ENCODE assay signal across 1 cellular context in genomic region chr19:11091343-11092153, GRCh38.
TF ChIP-seq lines count a peak whose summit lies in the region.

No MANE protein-coding gene starts in this region.

TF ChIP-seq in HepG2, 621 proteins besides CTCF, POLR2A, EP300 and RAD21 (continued from another document and continues in another):
- TF ChIP-seq, protein P1, sequence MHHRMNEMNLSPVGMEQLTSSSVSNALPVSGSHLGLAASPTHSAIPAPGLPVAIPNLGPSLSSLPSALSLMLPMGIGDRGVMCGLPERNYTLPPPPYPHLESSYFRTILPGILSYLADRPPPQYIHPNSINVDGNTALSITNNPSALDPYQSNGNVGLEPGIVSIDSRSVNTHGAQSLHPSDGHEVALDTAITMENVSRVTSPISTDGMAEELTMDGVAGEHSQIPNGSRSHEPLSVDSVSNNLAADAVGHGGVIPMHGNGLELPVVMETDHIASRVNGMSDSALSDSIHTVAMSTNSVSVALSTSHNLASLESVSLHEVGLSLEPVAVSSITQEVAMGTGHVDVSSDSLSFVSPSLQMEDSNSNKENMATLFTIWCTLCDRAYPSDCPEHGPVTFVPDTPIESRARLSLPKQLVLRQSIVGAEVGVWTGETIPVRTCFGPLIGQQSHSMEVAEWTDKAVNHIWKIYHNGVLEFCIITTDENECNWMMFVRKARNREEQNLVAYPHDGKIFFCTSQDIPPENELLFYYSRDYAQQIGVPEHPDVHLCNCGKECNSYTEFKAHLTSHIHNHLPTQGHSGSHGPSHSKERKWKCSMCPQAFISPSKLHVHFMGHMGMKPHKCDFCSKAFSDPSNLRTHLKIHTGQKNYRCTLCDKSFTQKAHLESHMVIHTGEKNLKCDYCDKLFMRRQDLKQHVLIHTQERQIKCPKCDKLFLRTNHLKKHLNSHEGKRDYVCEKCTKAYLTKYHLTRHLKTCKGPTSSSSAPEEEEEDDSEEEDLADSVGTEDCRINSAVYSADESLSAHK (CRISPR knock-in tag; IDR thresholded peaks at IDR 0.05; ENCODE audit: borderline replicate concordance), result no peak
- TF ChIP-seq ZBTB2 (CRISPR knock-in tag; IDR thresholded peaks at IDR 0.05; ENCODE audit: low read depth) (no peak), NCOA1 (CRISPR knock-in tag; IDR thresholded peaks at IDR 0.05) (no peak), ZBTB43 (CRISPR knock-in tag; conservative IDR thresholded peaks at IDR 0.05) (peak; percentile 46; the same call in 1 of the 2 replicates), ZNF256 (CRISPR knock-in tag; conservative IDR thresholded peaks at IDR 0.05) (no peak), NCOR1 (IDR thresholded peaks at IDR 0.05; ENCODE audit: borderline replicate concordance, low read length) (no peak; the same call in 1 of the 2 replicates), KLF13 (CRISPR knock-in tag; IDR thresholded peaks at IDR 0.05) (no peak), ZNF83 (CRISPR knock-in tag; IDR thresholded peaks at IDR 0.05; ENCODE audit: borderline replicate concordance) (no peak), ZNF883 (CRISPR knock-in tag; IDR thresholded peaks at IDR 0.05; ENCODE audit: not compliant biosample characterization) (no peak), ZNF512 (CRISPR knock-in tag; IDR thresholded peaks at IDR 0.05) (no peak), NR2C2 (CRISPR knock-in tag; IDR thresholded peaks at IDR 0.05; ENCODE audit: borderline replicate concordance) (no peak), THYN1 (CRISPR knock-in tag; IDR thresholded peaks at IDR 0.05; ENCODE audit: borderline replicate concordance, low read depth) (no peak), KAT8 (CRISPR knock-in tag; IDR thresholded peaks at IDR 0.05) (peak; percentile 37; the same call in 1 of the 2 replicates), FOXA1 (IDR thresholded peaks at IDR 0.05) (no peak), FOXA1 (CRISPR knock-in tag; IDR thresholded peaks at IDR 0.05) (no peak; the same call in 1 of the 2 replicates), ZMAT3 (CRISPR knock-in tag; conservative IDR thresholded peaks at IDR 0.05) (no peak), ARNT (IDR thresholded peaks at IDR 0.05) (no peak), PPARG (CRISPR knock-in tag; conservative IDR thresholded peaks at IDR 0.05) (0 out of 2 replicates have a peak, but pooled peaks have one; percentile 20), ZSCAN29 (CRISPR knock-in tag; conservative IDR thresholded peaks at IDR 0.05) (no peak), SRSF1 (optimal IDR thresholded peaks at IDR 0.05; ENCODE audit: low read depth, low read length) (no peak), HOXA7 (CRISPR knock-in tag; IDR thresholded peaks at IDR 0.05) (no peak), CBFB (CRISPR knock-in tag; IDR thresholded peaks at IDR 0.05) (no peak), RBAK (CRISPR knock-in tag; IDR thresholded peaks at IDR 0.05) (no peak), YY1 (IDR thresholded peaks at IDR 0.05; ENCODE audit: insufficient read depth, insufficient replicate concordance, low read depth, low read length) (no peak), ZNF317 (CRISPR knock-in tag; IDR thresholded peaks at IDR 0.05) (no peak), IRF1 (CRISPR knock-in tag; IDR thresholded peaks at IDR 0.05; ENCODE audit: low read depth) (no peak), RORA (CRISPR knock-in tag; IDR thresholded peaks at IDR 0.05) (no peak), ZFP90 (CRISPR knock-in tag; IDR thresholded peaks at IDR 0.05; ENCODE audit: borderline replicate concordance) (0 out of 2 replicates have a peak, but pooled peaks have one; percentile 51), FOXP1 (IDR thresholded peaks at IDR 0.05) (no peak), FOXP1 (CRISPR knock-in tag; IDR thresholded peaks at IDR 0.05) (no peak; the same call in 1 of the 2 replicates), AKAP8 (CRISPR knock-in tag; IDR thresholded peaks at IDR 0.05) (no peak), FIP1L1 (IDR thresholded peaks at IDR 0.05; ENCODE audit: borderline replicate concordance, insufficient read depth, low read depth, low read length) (no peak), ETV6 (CRISPR knock-in tag; conservative IDR thresholded peaks at IDR 0.05) (no peak), ZBTB25 (CRISPR knock-in tag; IDR thresholded peaks at IDR 0.05) (no peak), ZBTB38 (CRISPR knock-in tag; IDR thresholded peaks at IDR 0.05) (no peak), ZNF354B (CRISPR knock-in tag; IDR thresholded peaks at IDR 0.05) (no peak), ATF7-NPFF (CRISPR knock-in tag; IDR thresholded peaks at IDR 0.05; ENCODE audit: low read depth) (no peak), ZNF431 (CRISPR knock-in tag; IDR thresholded peaks at IDR 0.05; ENCODE audit: borderline replicate concordance, low read depth) (no peak), NFATC3 (CRISPR knock-in tag; IDR thresholded peaks at IDR 0.05) (no peak), ZNF652 (CRISPR knock-in tag; IDR thresholded peaks at IDR 0.05; ENCODE audit: borderline replicate concordance, low read depth) (no peak), TCF7 (IDR thresholded peaks at IDR 0.05; ENCODE audit: low read depth) (no peak), RARA (CRISPR knock-in tag; IDR thresholded peaks at IDR 0.05) (no peak; the same call in 1 of the 2 replicates), PAF1 (CRISPR knock-in tag; IDR thresholded peaks at IDR 0.05) (no peak), SNAI1 (CRISPR knock-in tag; IDR thresholded peaks at IDR 0.05; ENCODE audit: borderline replicate concordance) (no peak)
- TF ChIP-seq, protein P2, sequence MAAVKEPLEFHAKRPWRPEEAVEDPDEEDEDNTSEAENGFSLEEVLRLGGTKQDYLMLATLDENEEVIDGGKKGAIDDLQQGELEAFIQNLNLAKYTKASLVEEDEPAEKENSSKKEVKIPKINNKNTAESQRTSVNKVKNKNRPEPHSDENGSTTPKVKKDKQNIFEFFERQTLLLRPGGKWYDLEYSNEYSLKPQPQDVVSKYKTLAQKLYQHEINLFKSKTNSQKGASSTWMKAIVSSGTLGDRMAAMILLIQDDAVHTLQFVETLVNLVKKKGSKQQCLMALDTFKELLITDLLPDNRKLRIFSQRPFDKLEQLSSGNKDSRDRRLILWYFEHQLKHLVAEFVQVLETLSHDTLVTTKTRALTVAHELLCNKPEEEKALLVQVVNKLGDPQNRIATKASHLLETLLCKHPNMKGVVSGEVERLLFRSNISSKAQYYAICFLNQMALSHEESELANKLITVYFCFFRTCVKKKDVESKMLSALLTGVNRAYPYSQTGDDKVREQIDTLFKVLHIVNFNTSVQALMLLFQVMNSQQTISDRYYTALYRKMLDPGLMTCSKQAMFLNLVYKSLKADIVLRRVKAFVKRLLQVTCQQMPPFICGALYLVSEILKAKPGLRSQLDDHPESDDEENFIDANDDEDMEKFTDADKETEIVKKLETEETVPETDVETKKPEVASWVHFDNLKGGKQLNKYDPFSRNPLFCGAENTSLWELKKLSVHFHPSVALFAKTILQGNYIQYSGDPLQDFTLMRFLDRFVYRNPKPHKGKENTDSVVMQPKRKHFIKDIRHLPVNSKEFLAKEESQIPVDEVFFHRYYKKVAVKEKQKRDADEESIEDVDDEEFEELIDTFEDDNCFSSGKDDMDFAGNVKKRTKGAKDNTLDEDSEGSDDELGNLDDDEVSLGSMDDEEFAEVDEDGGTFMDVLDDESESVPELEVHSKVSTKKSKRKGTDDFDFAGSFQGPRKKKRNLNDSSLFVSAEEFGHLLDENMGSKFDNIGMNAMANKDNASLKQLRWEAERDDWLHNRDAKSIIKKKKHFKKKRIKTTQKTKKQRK (IDR thresholded peaks at IDR 0.05; ENCODE audit: low read length), result no peak
- TF ChIP-seq, protein P3, sequence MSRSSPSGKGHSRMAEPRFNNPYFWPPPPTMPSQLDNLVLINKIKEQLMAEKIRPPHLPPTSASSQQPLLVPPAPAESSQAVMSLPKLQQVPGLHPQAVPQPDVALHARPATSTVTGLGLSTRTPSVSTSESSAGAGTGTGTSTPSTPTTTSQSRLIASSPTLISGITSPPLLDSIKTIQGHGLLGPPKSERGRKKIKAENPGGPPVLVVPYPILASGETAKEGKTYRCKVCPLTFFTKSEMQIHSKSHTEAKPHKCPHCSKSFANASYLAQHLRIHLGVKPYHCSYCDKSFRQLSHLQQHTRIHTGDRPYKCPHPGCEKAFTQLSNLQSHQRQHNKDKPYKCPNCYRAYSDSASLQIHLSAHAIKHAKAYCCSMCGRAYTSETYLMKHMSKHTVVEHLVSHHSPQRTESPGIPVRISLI (CRISPR knock-in tag; IDR thresholded peaks at IDR 0.05; ENCODE audit: borderline replicate concordance), result no peak
- TF ChIP-seq, protein P4, sequence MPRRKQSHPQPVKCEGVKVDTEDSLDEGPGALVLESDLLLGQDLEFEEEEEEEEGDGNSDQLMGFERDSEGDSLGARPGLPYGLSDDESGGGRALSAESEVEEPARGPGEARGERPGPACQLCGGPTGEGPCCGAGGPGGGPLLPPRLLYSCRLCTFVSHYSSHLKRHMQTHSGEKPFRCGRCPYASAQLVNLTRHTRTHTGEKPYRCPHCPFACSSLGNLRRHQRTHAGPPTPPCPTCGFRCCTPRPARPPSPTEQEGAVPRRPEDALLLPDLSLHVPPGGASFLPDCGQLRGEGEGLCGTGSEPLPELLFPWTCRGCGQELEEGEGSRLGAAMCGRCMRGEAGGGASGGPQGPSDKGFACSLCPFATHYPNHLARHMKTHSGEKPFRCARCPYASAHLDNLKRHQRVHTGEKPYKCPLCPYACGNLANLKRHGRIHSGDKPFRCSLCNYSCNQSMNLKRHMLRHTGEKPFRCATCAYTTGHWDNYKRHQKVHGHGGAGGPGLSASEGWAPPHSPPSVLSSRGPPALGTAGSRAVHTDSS (CRISPR knock-in tag; conservative IDR thresholded peaks at IDR 0.05), result no peak
- TF ChIP-seq, protein P5, sequence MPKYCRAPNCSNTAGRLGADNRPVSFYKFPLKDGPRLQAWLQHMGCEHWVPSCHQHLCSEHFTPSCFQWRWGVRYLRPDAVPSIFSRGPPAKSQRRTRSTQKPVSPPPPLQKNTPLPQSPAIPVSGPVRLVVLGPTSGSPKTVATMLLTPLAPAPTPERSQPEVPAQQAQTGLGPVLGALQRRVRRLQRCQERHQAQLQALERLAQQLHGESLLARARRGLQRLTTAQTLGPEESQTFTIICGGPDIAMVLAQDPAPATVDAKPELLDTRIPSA (CRISPR knock-in tag; IDR thresholded peaks at IDR 0.05; ENCODE audit: borderline replicate concordance), result no peak
- TF ChIP-seq, protein P6, sequence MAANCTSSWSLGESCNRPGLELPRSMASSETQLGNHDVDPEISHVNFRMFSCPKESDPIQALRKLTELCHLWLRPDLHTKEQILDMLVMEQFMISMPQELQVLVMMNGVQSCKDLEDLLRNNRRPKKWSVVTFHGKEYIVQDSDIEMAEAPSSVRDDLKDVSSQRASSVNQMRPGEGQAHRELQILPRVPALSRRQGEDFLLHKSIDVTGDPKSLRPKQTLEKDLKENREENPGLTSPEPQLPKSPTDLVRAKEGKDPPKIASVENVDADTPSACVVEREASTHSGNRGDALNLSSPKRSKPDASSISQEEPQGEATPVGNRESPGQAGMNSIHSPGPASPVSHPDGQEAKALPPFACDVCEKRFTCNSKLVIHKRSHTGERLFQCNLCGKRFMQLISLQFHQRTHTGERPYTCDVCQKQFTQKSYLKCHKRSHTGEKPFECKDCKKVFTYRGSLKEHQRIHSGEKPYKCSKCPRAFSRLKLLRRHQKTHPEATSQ (CRISPR knock-in tag; IDR thresholded peaks at IDR 0.05; ENCODE audit: borderline replicate concordance), result no peak
